ENCODE assay signal across 28 cellular contexts in genomic region chr5:155290937-155291336, GRCh38.
"Had no signal": no experiment of that assay in that cellular context is flagged by ENCODE, and none has a peak within 500 bp of the region (broad histone marks: within the 10 kb centered on the region; RNA-seq: fewer than 3 reads in every experiment).

No MANE protein-coding gene starts in this region.

- DNase-seq: activated CD4-positive, alpha-beta T cell treated with anti-CD3 and anti-CD28 coated beads, Interleukin-2, amount 50 U/mL, for 1 hour; activated CD8-positive, alpha-beta T cell treated with anti-CD3 and anti-CD28 coated beads for 36 hours; activated gamma-delta T cell treated with Interleukin-2 at 50 U/mL for 16 hours; activated naive CD4-positive, alpha-beta T cell treated with anti-CD3 and anti-CD28 coated beads, Interleukin-2, amount 50 U/mL, for 16 hours; activated naive CD8-positive, alpha-beta T cell treated with anti-CD3 and anti-CD28 coated beads, Interleukin-2, amount 50 U/mL, for 24 hours; activated T-cell treated with anti-CD3 and anti-CD28 coated beads, Interleukin-2, amount 50 U/mL, for 4 hours; amygdala; endodermal cell; foreskin fibroblast; heart right ventricle; lower lobe of right lung; mesenchymal stem cell; natural killer cell; occipital lobe; right cardiac atrium; stimulated activated CD4-positive, alpha-beta T cell treated with anti-CD3 and anti-CD28 coated beads, Interleukin-15, amount 100 ng/mL, for 24 hours; stimulated activated CD4-positive, alpha-beta T cell treated with anti-CD3 and anti-CD28 coated beads, Interleukin-2, amount 100 ng/mL, for 24 hours; stimulated activated naive B cell treated with anti-CD40 and anti-IgM and Interleukin-4, amounts not matched to agents 10 μg/mL and 1 μg/mL and 100 μg/mL, for 72 hours; stomach; thyroid gland; upper lobe of left lung had no signal

- H3K9ac ChIP-seq: neural progenitor cell, parathyroid adenoma had no signal

- H3K27me3 ChIP-seq: neural progenitor cell, thyroid gland, upper lobe of left lung, vagina had no signal

- H3K4me1 ChIP-seq: heart right ventricle, lower lobe of right lung, stomach, thyroid gland, upper lobe of left lung, vagina had no signal

- H3K4me2 ChIP-seq: neural progenitor cell had no signal

- H3K4me3 ChIP-seq: heart right ventricle, lower lobe of right lung, neural progenitor cell, stomach, thyroid gland, upper lobe of left lung, vagina had no signal

- H3K27ac ChIP-seq: heart right ventricle, lower lobe of right lung, neural progenitor cell, parathyroid adenoma, stomach, thyroid gland, upper lobe of left lung, vagina had no signal

- H3K79me2 ChIP-seq: parathyroid adenoma had no signal

- ATAC-seq: activated CD8-positive, alpha-beta T cell treated with anti-CD3 and anti-CD28 coated beads for 36 hours; activated naive CD8-positive, alpha-beta T cell treated with anti-CD3 and anti-CD28 coated beads, Interleukin-2, amount 50 U/mL, for 24 hours; activated T-cell treated with anti-CD3 and anti-CD28 coated beads, Interleukin-2, amount 50 U/mL, for 4 hours; activated T-helper 17 cell treated with anti-CD3 and anti-CD28 coated beads, Interleukin-2, amount 50 U/mL, for 72 hours; esophagus mucosa; heart right ventricle; left lobe of liver; lower lobe of right lung; natural killer cell; right cardiac atrium; stimulated activated naive B cell treated with anti-CD40 and anti-IgM and Interleukin-4, amounts not matched to agents 10 μg/mL and 1 μg/mL and 100 μg/mL, for 72 hours; WTC11 had no signal

- H2AFZ ChIP-seq: neural progenitor cell, parathyroid adenoma had no signal

- H3K36me3 ChIP-seq: heart right ventricle, lower lobe of right lung, neural progenitor cell, stomach, thyroid gland, upper lobe of left lung, vagina had no signal

- H3K9me3 ChIP-seq: heart right ventricle, lower lobe of right lung, stomach, thyroid gland, upper lobe of left lung, vagina had no signal
